Comparison of ENCODE assay signal across 8 cellular contexts in the genomic region with DNA sequence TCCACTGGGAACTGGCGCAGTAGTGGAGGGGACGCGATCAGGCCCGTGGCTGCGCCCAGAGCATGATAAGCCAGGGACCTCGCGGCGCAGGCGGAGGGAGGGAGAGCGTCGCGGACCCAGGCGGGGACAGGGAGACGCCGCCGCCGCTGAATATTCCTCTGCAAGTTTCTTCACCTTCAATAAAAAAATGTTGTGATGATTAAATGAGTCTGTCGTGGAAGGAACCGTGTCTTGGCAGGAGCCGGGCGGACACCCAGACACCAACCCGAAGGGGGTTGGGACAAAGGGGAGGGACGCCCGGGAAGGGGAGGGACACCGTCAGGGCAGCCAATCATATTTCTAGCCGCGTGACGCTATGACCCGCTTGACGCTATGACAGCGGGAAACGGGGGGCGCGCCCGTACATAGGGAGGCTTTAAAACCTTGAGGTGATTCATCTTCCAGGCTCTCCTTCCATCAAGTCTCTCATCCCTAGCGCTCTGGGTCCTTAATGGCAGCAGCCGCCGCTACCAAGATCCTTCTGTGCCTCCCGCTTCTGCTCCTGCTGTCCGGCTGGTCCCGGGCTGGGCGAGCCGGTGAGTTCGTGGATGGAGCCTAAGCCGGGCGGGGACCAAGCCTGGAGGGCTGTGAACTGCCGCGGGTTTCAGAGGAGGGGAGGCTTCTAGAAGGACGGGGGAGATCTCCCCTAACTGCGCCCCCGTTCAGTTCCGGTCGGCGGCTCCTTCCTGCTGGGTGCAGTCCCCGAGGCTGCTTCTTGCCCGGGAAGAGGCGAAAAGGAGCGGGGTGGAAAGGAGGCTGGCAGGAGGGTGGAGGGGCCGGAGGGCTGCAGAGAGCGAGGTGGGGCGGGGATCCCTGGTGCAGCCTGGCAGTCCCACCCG. TPM values are rescaled to one million over a fixed set of nuclear protein-coding genes. Genes with fewer than 3 reads are reported as not detected.
DNase-seq lines count a peak whose midpoint lies in the region; ATAC-seq and TF ChIP-seq lines count a peak whose summit lies in the region.

A gene with protein sequence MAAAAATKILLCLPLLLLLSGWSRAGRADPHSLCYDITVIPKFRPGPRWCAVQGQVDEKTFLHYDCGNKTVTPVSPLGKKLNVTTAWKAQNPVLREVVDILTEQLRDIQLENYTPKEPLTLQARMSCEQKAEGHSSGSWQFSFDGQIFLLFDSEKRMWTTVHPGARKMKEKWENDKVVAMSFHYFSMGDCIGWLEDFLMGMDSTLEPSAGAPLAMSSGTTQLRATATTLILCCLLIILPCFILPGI (plus strand): TSS at position 432 of the 878 bp plus-strand sequence. CDS start 59 bp downstream, at position 491.

- peaks cover 17 to 28% (median 21%) of the 10 kb centered on the region in 10 experiments for H3K4me1 ChIP-seq in BLaER1 treated with 17β-estradiol and CSF1 and Interleukin-3, amounts not matched to agents 10 nM and 100 nM

- H3K27ac Mint-ChIP-seq in activated CD4-positive, alpha-beta T cell treated with anti-CD3 and anti-CD28 coated beads, Interleukin-2, amount 10 ng/mL, durations not matched to agents 7 days and 5 days = peak within 1 kb of the TSS; percentile 76

- peaks cover 0 to 13% (median 0%) of the 10 kb centered on the region in 11 experiments; a peak in 6 of 22 replicates for H3K9me3 ChIP-seq in BLaER1 treated with 17β-estradiol and CSF1 and Interleukin-3, amounts not matched to agents 10 nM and 100 nM (replicated peaks in 1 of 11)

- peaks cover 44% of the 10 kb centered on the region for H3K4me1 Mint-ChIP-seq in activated CD4-positive, alpha-beta T cell treated with anti-CD3 and anti-CD28 coated beads, Interleukin-2, amount 10 ng/mL, durations not matched to agents 7 days and 5 days

- no peak within 1 kb of the TSS for H3K27ac ChIP-seq in BLaER1 treated with 17β-estradiol and CSF1 and Interleukin-3, amounts not matched to agents 10 nM and 100 nM
- no peak within 1 kb of the TSS for H3K27ac ChIP-seq in coronary artery

- H3K27me3 ChIP-seq in BLaER1 treated with 17β-estradiol and CSF1 and Interleukin-3, amounts not matched to agents 10 nM and 100 nM = peaks cover 63 to 77% (median 73%) of the 10 kb centered on the region in 11 experiments

- peak within 1 kb of the TSS; percentile 50 to 73 (median 64) for H3K4me3 ChIP-seq in BLaER1 treated with 17β-estradiol and CSF1 and Interleukin-3, amounts not matched to agents 10 nM and 100 nM
- H3K4me3 ChIP-seq in coronary artery = peak within 1 kb of the TSS; percentile 71

- H3K36me3 ChIP-seq in BLaER1 treated with 17β-estradiol and CSF1 and Interleukin-3, amounts not matched to agents 10 nM and 100 nM = no peaks in the 10 kb centered on the region

- peak within 1 kb of the TSS in 10 of 11 experiments; percentile 16 to 65 (median 52); a peak in 15 of 22 replicates for H3K9ac ChIP-seq in BLaER1 treated with 17β-estradiol and CSF1 and Interleukin-3, amounts not matched to agents 10 nM and 100 nM

- no peak for TF ChIP-seq CTCF in coronary artery (IDR thresholded peaks at IDR 0.05)

- ATAC-seq in HG02852 (IDR thresholded peaks at IDR 0.05; ENCODE audit: unreplicated experiment) = peak; percentile 38
- no peak for ATAC-seq in GM19397 (IDR thresholded peaks at IDR 0.05; ENCODE audit: unreplicated experiment)

- H3K9me3 Mint-ChIP-seq in activated CD4-positive, alpha-beta T cell treated with anti-CD3 and anti-CD28 coated beads, Interleukin-2, amount 10 ng/mL, durations not matched to agents 7 days and 5 days = no peaks in the 10 kb centered on the region

- CTCF ChIA-PET in activated CD4-positive, alpha-beta T cell treated with anti-CD3 and anti-CD28 coated beads, Interleukin-2, amount 10 ng/mL, durations not matched to agents 7 days and 5 days (lab: Charles Lee) = interaction anchor here (1.5 kb wide), 1 partner anchor 67 kb away, joined by 4 read pairs; no protein-coding TSS in a partner anchor

- H3K36me3 Mint-ChIP-seq in activated CD4-positive, alpha-beta T cell treated with anti-CD3 and anti-CD28 coated beads, Interleukin-2, amount 10 ng/mL, durations not matched to agents 7 days and 5 days (ENCODE audit: low read depth) = no peaks in the 10 kb centered on the region

- peak within 1 kb of the TSS; percentile 81 for H3K4me3 Mint-ChIP-seq in activated CD4-positive, alpha-beta T cell treated with anti-CD3 and anti-CD28 coated beads, Interleukin-2, amount 10 ng/mL, durations not matched to agents 7 days and 5 days

- DNase-seq in NCI-H524 treated with DMSO at 0.1 percent for 48 hours (lab: John Stamatoyannopoulos, UW) (peak; percentile 67), coronary artery (ENCODE audit: low spot score) (peak; percentile 89), left kidney (ENCODE audit: low read depth, low spot score) (peak; percentile 91)
- peak; percentile 77 for DNase-seq in activated CD4-positive, alpha-beta T cell treated with anti-CD3 and anti-CD28 coated beads, Interleukin-2, amount 10 ng/mL, durations not matched to agents 7 days and 5 days
- DNase-seq in stimulated activated CD4-positive, alpha-beta T cell treated with anti-CD3 and anti-CD28 coated beads, Interleukin-1b, Interleukin-23, amount 100 ng/mL, for 1 hour (ENCODE audit: low read depth in 2 of 2) = peak; percentile 62 to 74

- peak within 1 kb of the TSS; percentile 84 to 98 (median 93) for H3K4me2 ChIP-seq in BLaER1 treated with 17β-estradiol and CSF1 and Interleukin-3, amounts not matched to agents 10 nM and 100 nM

- H4K20me1 ChIP-seq in BLaER1 treated with 17β-estradiol and CSF1 and Interleukin-3, amounts not matched to agents 10 nM and 100 nM = peaks cover 0 to 42% (median 18%) of the 10 kb centered on the region in 11 experiments; a peak in 14 of 22 replicates

- H3K27me3 Mint-ChIP-seq in activated CD4-positive, alpha-beta T cell treated with anti-CD3 and anti-CD28 coated beads, Interleukin-2, amount 10 ng/mL, durations not matched to agents 7 days and 5 days = peaks cover 76% of the 10 kb centered on the region

- POLR2A ChIA-PET in activated CD4-positive, alpha-beta T cell treated with anti-CD3 and anti-CD28 coated beads, Interleukin-2, amount 10 ng/mL, durations not matched to agents 7 days and 5 days (lab: Charles Lee) = no interaction called here

RNA-seq across cellular contexts. Expression of the gene that starts here (rescaled TPM):
- total RNA-seq in activated CD4-positive, alpha-beta T cell treated with anti-CD3 and anti-CD28 coated beads, Interleukin-2, amount 10 ng/mL, durations not matched to agents 7 days and 5 days = under 1 TPM; 0.40 to 0.50 TPM

Comparison
In these comparisons a context has a peak if more than half of its experiments do, and no peak if none do; other contexts are left out.
1. Peak in DNase-seq in activated CD4-positive, alpha-beta T cell treated with anti-CD3 and anti-CD28 coated beads, Interleukin-2, amount 10 ng/mL, durations not matched to agents 7 days and 5 days; RNA of the gene not detected or under 1 TPM.